Comparison of ENCODE assay signal across 11 cellular contexts in the genomic region with DNA sequence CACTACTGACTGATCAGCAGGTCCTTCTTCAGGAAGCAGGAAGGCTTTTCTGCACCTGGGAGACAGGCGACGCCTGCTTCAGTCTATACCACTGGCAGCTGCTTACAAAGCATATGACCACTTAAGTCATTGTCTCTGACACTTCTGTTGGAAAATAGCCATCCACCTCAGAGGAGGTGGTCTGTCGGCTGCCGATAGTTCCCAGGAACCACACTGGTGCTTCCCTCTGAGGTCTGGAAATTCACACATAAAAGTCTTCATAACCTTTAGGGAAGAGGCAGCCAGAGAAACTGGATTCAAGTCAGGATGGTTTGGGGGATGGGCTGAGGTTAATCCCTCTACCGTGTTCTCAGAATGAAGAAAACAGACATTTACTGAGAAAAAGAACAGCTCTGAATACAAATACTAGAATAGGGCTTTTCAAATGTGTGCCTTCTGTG. TPM values are rescaled to one million over a fixed set of nuclear protein-coding genes. Genes with fewer than 3 reads are reported as not detected.
A peak's percentile ranks its signal among the peaks of the same experiment; 100 is the strongest.
DNase-seq lines count a peak whose midpoint lies in the region; ATAC-seq, FAIRE-seq and TF ChIP-seq lines count a peak whose summit lies in the region.
"Had no signal": no experiment of that assay in that cellular context is flagged by ENCODE, and none has a peak within 500 bp of the region (broad histone marks: within the 10 kb centered on the region; RNA-seq: fewer than 3 reads in every experiment).

No MANE protein-coding gene starts in this region.

- no peak overlapping the region for H2AK5ac ChIP-seq in mesendoderm (ENCODE audit: low read length)

- TF ChIP-seq CTCF in A549 (IDR thresholded peaks at IDR 0.05) (no peak), WERI-Rb-1 (IDR thresholded peaks at IDR 0.05; ENCODE audit: low read depth, low read length) (no peak), GM13976 (IDR thresholded peaks at IDR 0.05; ENCODE audit: borderline replicate concordance, control extremely low read depth, extremely low read depth, insufficient read depth, missing control alignments) (no peak), lower lobe of right lung (IDR thresholded peaks at IDR 0.05) (no peak)

- H3K23ac ChIP-seq in mesendoderm (ENCODE audit: low read length) = no peak overlapping the region

- peaks cover 38% of the 10 kb centered on the region for H3K4me1 ChIP-seq in A549
- H3K4me1 ChIP-seq in HUES64 (ENCODE audit: insufficient read depth, low read length) = peaks cover 23% of the 10 kb centered on the region
- H3K4me1 ChIP-seq in mesendoderm (ENCODE audit: control insufficient read depth, low read depth, low read length) = peaks cover 2% of the 10 kb centered on the region
- peaks cover 32% of the 10 kb centered on the region for H3K4me1 ChIP-seq in lower lobe of right lung

- FAIRE-seq in A549 (lab: Jason Lieb, UNC) = no peak

- peak overlapping the region; percentile 59 for H3K4me2 ChIP-seq in A549
- H3K4me2 ChIP-seq in mesendoderm (ENCODE audit: low read length) = no peak overlapping the region
- H3K4me2 ChIP-seq: BLaER1 had no signal

- peak in 1 of 2 experiments; percentile 59 for DNase-seq in A549 (ENCODE audit: low read depth in 1 of 2, low spot score in 1 of 2)
- DNase-seq in WERI-Rb-1 = peak; percentile 37
- peak; percentile 41 for DNase-seq in mesendoderm
- no peak for DNase-seq in GM13976 (ENCODE audit: low spot score)
- DNase-seq in lower lobe of right lung = no peak
- DNase-seq in stimulated activated CD4-positive, alpha-beta T cell treated with anti-CD3 and anti-CD28 coated beads, Interleukin-15, amount 100 ng/mL, for 24 hours = no peak
- DNase-seq: esophagus squamous epithelium, left colon had no signal

- no peak for TF ChIP-seq EP300 in A549 (IDR thresholded peaks at IDR 0.05)

- H2BK120ac ChIP-seq in mesendoderm (ENCODE audit: low read depth, low read length) = no peak overlapping the region

- no peaks in the 10 kb centered on the region for H3K79me2 ChIP-seq in mesendoderm (ENCODE audit: control insufficient read depth, insufficient read depth, low read length)

- H3K27me3 ChIP-seq in HUES64 (ENCODE audit: insufficient read depth, low read length) (no peaks in the 10 kb centered on the region), WERI-Rb-1 (ENCODE audit: insufficient read depth, low read depth, severe bottlenecking) (no peaks in the 10 kb centered on the region), mesendoderm (ENCODE audit: insufficient read depth, low read length, poor library complexity) (no peaks in the 10 kb centered on the region), lower lobe of right lung (ENCODE audit: low read depth) (no peaks in the 10 kb centered on the region)
- H3K27me3 ChIP-seq: BLaER1, esophagus squamous epithelium had no signal

- no peak overlapping the region for H3K4ac ChIP-seq in mesendoderm (ENCODE audit: low read depth, low read length)

- WGBS in A549 (ENCODE audit: missing lambda C conversion rate) = 51% methylated on average over 5 of the region's 5 CpGs
- WGBS in HUES64 = 60% methylated on average over 5 of the region's 5 CpGs
- no CpG with 5 or more reads among the region's 5 CpGs for WGBS in mesendoderm (ENCODE audit: extremely low coverage, insufficient coverage, low lambda C conversion rate)

- no peaks in the 10 kb centered on the region for H3K9me3 ChIP-seq in A549
- H3K9me3 ChIP-seq in HUES64 (ENCODE audit: insufficient read depth, low read depth, low read length) = no peaks in the 10 kb centered on the region
- H3K9me3 ChIP-seq in WERI-Rb-1 (ENCODE audit: severe bottlenecking) = no peaks in the 10 kb centered on the region
- no peaks in the 10 kb centered on the region for H3K9me3 ChIP-seq in lower lobe of right lung
- H3K9me3 ChIP-seq: BLaER1, esophagus squamous epithelium had no signal

- H3K36me3 ChIP-seq in HUES64 (ENCODE audit: insufficient read depth, low read length) (no peaks in the 10 kb centered on the region), WERI-Rb-1 (no peaks in the 10 kb centered on the region), mesendoderm (ENCODE audit: control insufficient read depth, insufficient read depth, low read length) (no peaks in the 10 kb centered on the region), lower lobe of right lung (no peaks in the 10 kb centered on the region)
- H3K36me3 ChIP-seq: BLaER1, esophagus squamous epithelium had no signal

- H4K8ac ChIP-seq in mesendoderm (ENCODE audit: low read depth, low read length) = no peak overlapping the region

- POLR2A ChIA-PET in A549 (lab: Yijun Ruan, JAX) = interaction anchor here (1.3 to 1.6 kb wide), 3 partner anchors 15 to 109 kb away, joined by 3 to 6 read pairs (median 4); a partner anchor contains a TSS

- H3K79me1 ChIP-seq in mesendoderm (ENCODE audit: low read length) = no peaks in the 10 kb centered on the region

- in situ Hi-C loops in GM13976 (cut with MboI; ENCODE audit: low sequenced_read_pairs, unreplicated experiment) = loop anchor here (10.0 kb wide), 1 partner anchor 213 kb away; no protein-coding TSS in a partner anchor

- no peak overlapping the region for H4K5ac ChIP-seq in mesendoderm (ENCODE audit: low read length)

- peak; percentile 62 to 70 for ATAC-seq in A549
- no peak for ATAC-seq in lower lobe of right lung
- no peak for ATAC-seq in HG02798 (IDR thresholded peaks at IDR 0.05; ENCODE audit: poor library complexity, unreplicated experiment)
- ATAC-seq: left colon had no signal

- H3K18ac ChIP-seq in mesendoderm (ENCODE audit: low read length) = peak overlapping the region; percentile 61

- intact Hi-C loops in lower lobe of right lung (cut with DNase I) = no loop called here

- H2BK5ac ChIP-seq in mesendoderm (ENCODE audit: low read length) = no peak overlapping the region

- CTCF ChIA-PET in A549 (lab: Yijun Ruan, JAX) = interaction anchor here (0.6 to 20.2 kb wide), 5 partner anchors 10 to 282 kb away, joined by 3 to 429 read pairs (median 9); a partner anchor contains a TSS

- H2BK15ac ChIP-seq in mesendoderm (replicated peaks; ENCODE audit: low read depth) = no peak overlapping the region

- H3K27ac ChIP-seq in A549 = peak overlapping the region; percentile 72 to 75
- H3K27ac ChIP-seq in HUES64 (ENCODE audit: low read depth, low read length) = peak overlapping the region; percentile 27; the same call in 1 of the 2 replicates
- H3K27ac ChIP-seq in WERI-Rb-1 = peak overlapping the region; percentile 88
- no peak overlapping the region for H3K27ac ChIP-seq in mesendoderm (ENCODE audit: low read depth, low read length)
- no peak overlapping the region for H3K27ac ChIP-seq in lower lobe of right lung
- H3K27ac ChIP-seq: BLaER1 had no signal

- TF ChIP-seq RAD21 in A549 (conservative IDR thresholded peaks at IDR 0.05 in 1 of 2, IDR thresholded peaks at IDR 0.05 in 1 of 2) = no peak

- no peak for TF ChIP-seq POLR2A in A549 (IDR thresholded peaks at IDR 0.05; ENCODE audit: low read length)

- no peak overlapping the region; the same call in 1 of the 2 replicates for H3K9ac ChIP-seq in HUES64 (ENCODE audit: low read depth, low read length)
- no peak overlapping the region for H3K9ac ChIP-seq in mesendoderm (ENCODE audit: low read length)
- H3K9ac ChIP-seq: BLaER1 had no signal

- H3K56ac ChIP-seq in mesendoderm (ENCODE audit: low read length) = no peak overlapping the region

- H3K4me3 ChIP-seq in A549 (no peak overlapping the region), HUES64 (ENCODE audit: low read length) (no peak overlapping the region), WERI-Rb-1 (ENCODE audit: low read depth, low read length) (no peak overlapping the region), mesendoderm (ENCODE audit: low read length) (no peak overlapping the region), lower lobe of right lung (no peak overlapping the region)
- H3K4me3 ChIP-seq: BLaER1, esophagus squamous epithelium had no signal

TF ChIP-seq in A549, 52 proteins besides CTCF, POLR2A, EP300 and RAD21:
- TF ChIP-seq, protein P1, sequence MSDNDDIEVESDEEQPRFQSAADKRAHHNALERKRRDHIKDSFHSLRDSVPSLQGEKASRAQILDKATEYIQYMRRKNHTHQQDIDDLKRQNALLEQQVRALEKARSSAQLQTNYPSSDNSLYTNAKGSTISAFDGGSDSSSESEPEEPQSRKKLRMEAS (IDR thresholded peaks at IDR 0.05) = 0 out of 2 replicates have a peak, but pooled peaks have one; percentile 18
- TF ChIP-seq RFX5 (IDR thresholded peaks at IDR 0.05) = no peak

RNA-seq across cellular contexts. Expression of a gene that starts 15.6 kb away (rescaled TPM):
- polyA plus RNA-seq in A549 (2011; rRNA removed) = 512 and 629 TPM in 2 replicates
- polyA plus RNA-seq in A549 (2012; cell fraction: cytosol; rRNA removed) = 172 and 189 TPM in 2 replicates
- polyA plus RNA-seq in A549 (2012; cell fraction: nucleus; rRNA removed) = 80.1 and 189 TPM in 2 replicates
- 341 to 356 TPM (median 352 TPM) in 3 replicates for polyA plus RNA-seq in A549 (2017; fragmentation: RNase III; extraction: RNeasy Plus Mini Kit Qiagen cat#74134 plus additional on column Dnase treatment)
- polyA minus RNA-seq in A549 (2011; rRNA and poly(A)+ RNA removed) = 144 and 217 TPM in 2 replicates
- 420 TPM for polyA plus RNA-seq in HUES64 (2013, experiment 1 of 2)
- 458 TPM for polyA plus RNA-seq in HUES64 (2013, experiment 2 of 2)
- 397 TPM for polyA plus RNA-seq in mesendoderm (2013, experiment 1 of 2)
- polyA plus RNA-seq in mesendoderm (2013, experiment 2 of 2) = 387 TPM
- 166 TPM for total RNA-seq in lower lobe of right lung

RNA-seq across cellular contexts. Expression of a gene that starts 47.9 kb away (rescaled TPM):
- polyA plus RNA-seq in A549 (2011; rRNA removed) (150 and 212 TPM in 2 replicates), A549 (2017; fragmentation: RNase III; extraction: RNeasy Plus Mini Kit Qiagen cat#74134 plus additional on column Dnase treatment) (195 to 279 TPM (median 252 TPM) in 3 replicates)
- 144 and 155 TPM in 2 replicates for polyA plus RNA-seq in A549 (2012; cell fraction: cytosol; rRNA removed)
- 129 and 138 TPM in 2 replicates for polyA plus RNA-seq in A549 (2012; cell fraction: nucleus; rRNA removed)
- polyA minus RNA-seq in A549 (2011; rRNA and poly(A)+ RNA removed) = 117 and 122 TPM in 2 replicates
- polyA plus RNA-seq in HUES64 (2013, experiment 1 of 2) = 51.2 TPM
- polyA plus RNA-seq in HUES64 (2013, experiment 2 of 2) = 44.6 TPM
- polyA plus RNA-seq in mesendoderm (2013, experiment 1 of 2) = 171 TPM
- 168 TPM for polyA plus RNA-seq in mesendoderm (2013, experiment 2 of 2)
- total RNA-seq in lower lobe of right lung = 233 TPM

Comparison
In these comparisons a context has a peak if more than half of its experiments do, and no peak if none do; other contexts are left out.
1. ATAC-seq: peak in A549 (2 of 2); none in lower lobe of right lung (0 of 2) and HG02798 (single experiment).
2. DNase-seq: peak in WERI-Rb-1 (single experiment) and mesendoderm (single experiment); none in GM13976 (single experiment), lower lobe of right lung (single experiment) and stimulated activated CD4-positive, alpha-beta T cell treated with anti-CD3 and anti-CD28 coated beads, Interleukin-15, amount 100 ng/mL, for 24 hours (single experiment).
3. H3K27ac ChIP-seq: peak in A549 (2 of 2), HUES64 (single experiment) and WERI-Rb-1 (single experiment); none in mesendoderm (single experiment) and lower lobe of right lung (single experiment).